12 cellular contexts compared by ENCODE assay signal in the genomic region with DNA sequence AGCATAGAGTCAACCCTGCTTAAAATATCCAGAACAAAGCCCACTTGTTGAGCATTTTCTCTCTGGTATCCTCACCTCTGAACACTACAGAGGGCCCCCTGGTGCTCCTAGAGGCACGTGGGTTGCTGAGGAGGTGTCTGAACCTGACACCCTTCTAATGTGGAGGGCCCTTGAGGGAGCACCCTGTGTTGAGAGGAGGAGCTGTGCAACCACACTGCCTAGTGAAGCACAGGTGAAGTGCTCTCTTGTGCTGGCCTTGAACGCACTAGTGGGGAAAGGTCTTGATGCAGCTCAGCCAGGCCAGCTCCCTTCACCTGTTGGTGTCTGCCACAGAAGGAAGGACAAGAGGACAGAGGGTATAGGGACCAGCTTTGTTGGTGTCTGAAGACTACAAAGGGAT. TPM values are rescaled to one million over a fixed set of nuclear protein-coding genes. Genes with fewer than 3 reads are reported as not detected.
A peak's percentile ranks its signal among the peaks of the same experiment; 100 is the strongest.
DNase-seq lines count a peak whose midpoint lies in the region; ATAC-seq and TF ChIP-seq lines count a peak whose summit lies in the region.
"Had no signal": no experiment of that assay in that cellular context is flagged by ENCODE, and none has a peak within 500 bp of the region (broad histone marks: within the 10 kb centered on the region; RNA-seq: fewer than 3 reads in every experiment).

No MANE protein-coding gene starts in this region.

- peaks cover 59% of the 10 kb centered on the region for H3K4me1 Mint-ChIP-seq in activated T-cell treated with anti-CD3 and anti-CD28 coated beads, Interleukin-2, amount 50 U/mL, for 4 hours (ENCODE audit: low read depth)
- H3K4me1 Mint-ChIP-seq in activated T-helper 17 cell treated with anti-CD3 and anti-CD28 coated beads, Interleukin-2, amount 50 U/mL, for 72 hours: peaks cover 7% of the 10 kb centered on the region

- H3K36me3 Mint-ChIP-seq in activated T-cell treated with anti-CD3 and anti-CD28 coated beads, Interleukin-2, amount 50 U/mL, for 4 hours (ENCODE audit: insufficient read depth): peaks cover 22% of the 10 kb centered on the region
- H3K36me3 Mint-ChIP-seq in activated T-helper 17 cell treated with anti-CD3 and anti-CD28 coated beads, Interleukin-2, amount 50 U/mL, for 72 hours (ENCODE audit: low read depth): peaks cover 54% of the 10 kb centered on the region

- no peaks in the 10 kb centered on the region for H3K9me3 ChIP-seq in thyroid gland

- intact Hi-C loops in thyroid gland (cut with DNase I): no loop called here

- H3K4me3 Mint-ChIP-seq in activated T-cell treated with anti-CD3 and anti-CD28 coated beads, Interleukin-2, amount 50 U/mL, for 4 hours: no peak overlapping the region
- H3K4me3 Mint-ChIP-seq in activated T-helper 17 cell treated with anti-CD3 and anti-CD28 coated beads, Interleukin-2, amount 50 U/mL, for 72 hours: no peak overlapping the region

- H3K9me3 Mint-ChIP-seq in activated T-cell treated with anti-CD3 and anti-CD28 coated beads, Interleukin-2, amount 50 U/mL, for 4 hours: no peaks in the 10 kb centered on the region
- H3K9me3 Mint-ChIP-seq in activated T-helper 17 cell treated with anti-CD3 and anti-CD28 coated beads, Interleukin-2, amount 50 U/mL, for 72 hours: no peaks in the 10 kb centered on the region

- H3K27me3 ChIP-seq in thyroid gland: no peaks in the 10 kb centered on the region

- no peak for TF ChIP-seq POLR2A in thyroid gland (IDR thresholded peaks at IDR 0.05)

- no peak for DNase-seq in activated T-cell treated with anti-CD3 and anti-CD28 coated beads, Interleukin-2, amount 50 U/mL, for 4 hours
- no peak for DNase-seq in activated T-cell treated with anti-CD3 and anti-CD28 coated beads, Interleukin-2, amount 50 U/mL, for 1 hour
- DNase-seq in thyroid gland (peak; percentile 77 to 86), NCI-H1930 (lab: John Stamatoyannopoulos, UW) (no peak), KBM-7 (no peak), NCI-H146 (lab: John Stamatoyannopoulos, UW) (no peak)
- DNase-seq: HCEC 1CT; nucleus accumbens; stimulated activated CD4-positive, alpha-beta T cell treated with anti-CD3 and anti-CD28 coated beads, Interleukin-4, amount 100 ng/mL, for 24 hours; T1000 had no signal

- H3K4me3 ChIP-seq in thyroid gland (replicated peaks in 1 of 3): no peak overlapping the region

- TF ChIP-seq CTCF in thyroid gland (IDR thresholded peaks at IDR 0.05): no peak

- H3K4me1 ChIP-seq in thyroid gland: peaks cover 0 to 14% of the 10 kb centered on the region in 2 donors

- H3K27ac Mint-ChIP-seq in activated T-helper 17 cell treated with anti-CD3 and anti-CD28 coated beads, Interleukin-2, amount 50 U/mL, for 72 hours: peak overlapping the region; percentile 47

- ATAC-seq in activated T-cell treated with anti-CD3 and anti-CD28 coated beads, Interleukin-2, amount 50 U/mL, for 4 hours: peak; percentile 19 to 50
- peak; percentile 15 for ATAC-seq in HG02938 (IDR thresholded peaks at IDR 0.05; ENCODE audit: unreplicated experiment)
- ATAC-seq in activated T-helper 17 cell treated with anti-CD3 and anti-CD28 coated beads, Interleukin-2, amount 50 U/mL, for 72 hours (replicated peaks): no peak

- in situ Hi-C loops in KBM-7 (cut with MboI; ENCODE audit: low pct_unique_long_range_greater_than_20kb, low sequenced_read_pairs): no loop called here

- no peak overlapping the region for H3K27ac ChIP-seq in thyroid gland

- H3K27me3 Mint-ChIP-seq in activated T-cell treated with anti-CD3 and anti-CD28 coated beads, Interleukin-2, amount 50 U/mL, for 4 hours (ENCODE audit: low read depth): no peaks in the 10 kb centered on the region
- no peaks in the 10 kb centered on the region for H3K27me3 Mint-ChIP-seq in activated T-helper 17 cell treated with anti-CD3 and anti-CD28 coated beads, Interleukin-2, amount 50 U/mL, for 72 hours

- 18 to 28% methylated on average over 2 of the region's 2 CpGs for WGBS in thyroid gland, 2 donors

- H3K36me3 ChIP-seq in thyroid gland: peaks cover 5 to 24% of the 10 kb centered on the region in 2 donors

RNA-seq across cellular contexts. Expression of a gene that starts 51.9 kb away (rescaled TPM):
- total RNA-seq in activated T-cell treated with anti-CD3 and anti-CD28 coated beads, Interleukin-2, amount 50 U/mL, for 4 hours: not detected
- total RNA-seq in activated T-helper 17 cell treated with anti-CD3 and anti-CD28 coated beads, Interleukin-2, amount 50 U/mL, for 72 hours: not detected
- total RNA-seq in thyroid gland: under 1 TPM in 1 of 4 donors, not detected in 3; 0.89 TPM

Comparison
In these comparisons a context has a peak if more than half of its experiments do, and no peak if none do; other contexts are left out.
1. DNase-seq: peak in thyroid gland (2 of 2); none in activated T-cell treated with anti-CD3 and anti-CD28 coated beads, Interleukin-2, amount 50 U/mL, for 4 hours (single experiment), activated T-cell treated with anti-CD3 and anti-CD28 coated beads, Interleukin-2, amount 50 U/mL, for 1 hour (single experiment), NCI-H1930 (0 of 2), KBM-7 (single experiment) and NCI-H146 (single experiment).